ENCODE assay signal across 22 cellular contexts in the genomic region with DNA sequence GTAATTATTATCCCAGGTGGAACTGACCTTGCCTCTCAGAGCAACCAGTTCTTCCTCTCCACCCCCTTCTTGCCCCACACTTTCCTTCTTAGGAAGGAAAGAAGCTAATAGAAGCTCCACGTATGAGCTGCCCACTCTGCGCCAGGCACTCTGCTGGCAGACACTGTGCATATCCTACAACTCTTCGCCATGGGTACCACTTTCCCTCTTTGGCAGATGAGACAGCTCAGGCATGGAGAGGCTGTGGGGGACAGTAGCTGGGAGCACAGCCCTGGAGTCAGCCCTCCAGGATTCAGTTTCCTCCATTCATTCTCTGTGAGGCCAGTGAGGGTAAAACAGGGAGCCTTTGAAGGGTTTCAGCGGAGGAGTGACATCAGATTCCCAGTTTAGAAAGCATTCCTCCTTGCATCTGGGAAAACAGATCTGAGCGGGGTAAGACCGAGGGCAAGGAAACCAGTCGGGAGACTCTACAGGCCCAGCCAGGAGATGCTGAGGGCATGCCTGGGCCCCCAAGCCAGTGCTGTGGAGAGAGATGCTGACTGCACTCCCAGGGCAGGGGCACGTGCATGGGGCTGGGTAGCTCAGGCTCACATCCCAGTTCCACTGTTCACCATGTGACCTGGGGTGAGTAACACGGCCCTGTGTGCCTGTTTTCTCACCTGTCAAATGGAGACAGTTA. TPM values are rescaled to one million over a fixed set of nuclear protein-coding genes. Genes with fewer than 3 reads are reported as not detected.
DNase-seq lines count a peak whose midpoint lies in the region; ATAC-seq and TF ChIP-seq lines count a peak whose summit lies in the region.
"Had no signal": no experiment of that assay in that cellular context is flagged by ENCODE, and none has a peak within 500 bp of the region (broad histone marks: within the 10 kb centered on the region; RNA-seq: fewer than 3 reads in every experiment).

No MANE protein-coding gene starts in this region.

- H3K36me3 Mint-ChIP-seq in stimulated activated effector memory CD8-positive, alpha-beta T cell treated with anti-CD3 and anti-CD28 coated beads, Interleukin-12 subunit alpha, Interleukin-12 subunit beta, amount 100 ng/mL, for 72 hours = no peaks in the 10 kb centered on the region
- H3K36me3 Mint-ChIP-seq: immature natural killer cell; natural killer cell treated with Interleukin-12 subunit alpha and Interleukin-12 subunit beta and Interleukin-15 and Interleukin-18, amount 100 ng/mL, for 72 hours; stimulated activated naive B cell treated with anti-CD40 and anti-IgM and Interleukin-4, amounts not matched to agents 10 μg/mL and 1 μg/mL and 100 μg/mL, for 72 hours had no signal

- WGBS in right cardiac atrium = 71% methylated on average over 9 of the region's 9 CpGs
- 36 to 52% (median 43%) methylated on average over 9 of the region's 9 CpGs for WGBS in psoas muscle, 3 donors

- no peak overlapping the region for H3K4me3 Mint-ChIP-seq in stimulated activated effector memory CD8-positive, alpha-beta T cell treated with anti-CD3 and anti-CD28 coated beads, Interleukin-12 subunit alpha, Interleukin-12 subunit beta, amount 100 ng/mL, for 72 hours
- H3K4me3 Mint-ChIP-seq: immature natural killer cell; natural killer cell treated with Interleukin-12 subunit alpha and Interleukin-12 subunit beta and Interleukin-15 and Interleukin-18, amount 100 ng/mL, for 72 hours; stimulated activated naive B cell treated with anti-CD40 and anti-IgM and Interleukin-4, amounts not matched to agents 10 μg/mL and 1 μg/mL and 100 μg/mL, for 72 hours had no signal

- H3K4me1 ChIP-seq in cardiac muscle cell (ENCODE audit: low read depth) (peaks cover 26% of the 10 kb centered on the region), right cardiac atrium (ENCODE audit: control insufficient read depth, insufficient read depth, low read length) (peaks cover 5% of the 10 kb centered on the region), psoas muscle (peaks cover 57% of the 10 kb centered on the region)

- no peak for ATAC-seq in right cardiac atrium
- ATAC-seq in psoas muscle = peak in 2 of 4 donors; percentile 13 to 17
- ATAC-seq in HG02623 (IDR thresholded peaks at IDR 0.05; ENCODE audit: unreplicated experiment) = no peak
- ATAC-seq in stimulated activated effector memory CD8-positive, alpha-beta T cell treated with anti-CD3 and anti-CD28 coated beads, Interleukin-12 subunit alpha, Interleukin-12 subunit beta, amount 100 ng/mL, for 72 hours = no peak
- ATAC-seq: stimulated activated naive B cell treated with anti-CD40 and anti-IgM and Interleukin-4, amounts not matched to agents 10 μg/mL and 1 μg/mL and 100 μg/mL, for 72 hours had no signal

- no peaks in the 10 kb centered on the region for H3K4me1 Mint-ChIP-seq in stimulated activated effector memory CD8-positive, alpha-beta T cell treated with anti-CD3 and anti-CD28 coated beads, Interleukin-12 subunit alpha, Interleukin-12 subunit beta, amount 100 ng/mL, for 72 hours
- H3K4me1 Mint-ChIP-seq: immature natural killer cell had no signal

- H3K9me3 ChIP-seq in cardiac muscle cell (ENCODE audit: low read depth) (no peaks in the 10 kb centered on the region), right cardiac atrium (ENCODE audit: control insufficient read depth, low read length) (no peaks in the 10 kb centered on the region), psoas muscle (no peaks in the 10 kb centered on the region)
- H3K9me3 ChIP-seq: BLaER1 treated with 17β-estradiol and CSF1 and Interleukin-3, amounts not matched to agents 10 nM and 100 nM; prostate gland; upper lobe of left lung had no signal

- H3K27ac ChIP-seq in cardiac muscle cell (peak overlapping the region; percentile 25), right cardiac atrium (ENCODE audit: low read length) (no peak overlapping the region), psoas muscle (peak overlapping the region; percentile 90)
- H3K27ac ChIP-seq: BLaER1 treated with 17β-estradiol and CSF1 and Interleukin-3, amounts not matched to agents 10 nM and 100 nM; prostate gland; upper lobe of left lung had no signal

- H3K27me3 ChIP-seq in cardiac muscle cell = no peaks in the 10 kb centered on the region
- no peaks in the 10 kb centered on the region for H3K27me3 ChIP-seq in right cardiac atrium (ENCODE audit: control insufficient read depth, insufficient read depth)
- no peaks in the 10 kb centered on the region for H3K27me3 ChIP-seq in psoas muscle (ENCODE audit: insufficient read depth in 3 of 3, low read length in 2 of 3)
- H3K27me3 ChIP-seq: upper lobe of left lung had no signal

- H3K27ac Mint-ChIP-seq in stimulated activated effector memory CD8-positive, alpha-beta T cell treated with anti-CD3 and anti-CD28 coated beads, Interleukin-12 subunit alpha, Interleukin-12 subunit beta, amount 100 ng/mL, for 72 hours = no peak overlapping the region
- H3K27ac Mint-ChIP-seq: activated T-helper 2 cell treated with anti-CD3 and anti-CD28 coated beads, Interferon-gamma antibody, Interleukin-2, Interleukin-4, amounts not matched to agents 10 μg/mL and 5 μg/mL and 100 μg/mL, durations not matched to agents 14 hours and 24 hours and 36 hours; immature natural killer cell; natural killer cell treated with Interleukin-12 subunit alpha and Interleukin-12 subunit beta and Interleukin-15 and Interleukin-18, amount 100 ng/mL, for 72 hours; stimulated activated naive B cell treated with anti-CD40 and anti-IgM and Interleukin-4, amounts not matched to agents 10 μg/mL and 1 μg/mL and 100 μg/mL, for 72 hours had no signal

- intact Hi-C loops in right cardiac atrium (cut with DNase I) (loop anchor here in 1 of 4 donors (10.0 kb wide), 1 partner anchor 73 kb away; a partner anchor contains a TSS), psoas muscle (cut with DNase I) (no loop called here)

- no peak for DNase-seq in cardiac muscle cell (ENCODE audit: low read depth in 1 of 2, low spot score in 1 of 2)
- no peak for DNase-seq in right cardiac atrium
- DNase-seq in islet precursor cell = peak; percentile 62
- peak in 1 of 2 donors; percentile 53 for DNase-seq in psoas muscle
- DNase-seq in activated CD4-positive, alpha-beta T cell treated with anti-CD3 and anti-CD28 coated beads for 1 hour = no peak
- no peak for DNase-seq in stimulated activated effector memory CD8-positive, alpha-beta T cell treated with anti-CD3 and anti-CD28 coated beads, Interleukin-12 subunit alpha, Interleukin-12 subunit beta, amount 100 ng/mL, for 72 hours (ENCODE audit: low spot score in 2 of 2)
- DNase-seq in GOT3 (lab: John Stamatoyannopoulos, UW) = no peak
- DNase-seq: activated CD4-positive, alpha-beta T cell treated with anti-CD3 and anti-CD28 coated beads for 48 hours; Calu3; cerebellar nuclear complex; EL; H7; immature natural killer cell; NCI-H1417 treated with DMSO at 0.1 percent for 48 hours; stimulated activated CD4-positive, alpha-beta T cell treated with anti-CD3 and anti-CD28 coated beads, Interleukin-15, amount 100 ng/mL, for 24 hours; stimulated activated naive B cell treated with anti-CD40 and anti-IgM and Interleukin-4, amounts not matched to agents 10 μg/mL and 1 μg/mL and 100 μg/mL, for 72 hours; upper lobe of left lung had no signal

- H3K4me3 ChIP-seq in cardiac muscle cell (no peak overlapping the region), right cardiac atrium (ENCODE audit: low read length) (no peak overlapping the region), psoas muscle (no peak overlapping the region)
- H3K4me3 ChIP-seq: BLaER1 treated with 17β-estradiol and CSF1 and Interleukin-3, amounts not matched to agents 10 nM and 100 nM; prostate gland; upper lobe of left lung had no signal

- TF ChIP-seq CTCF in cardiac muscle cell (IDR thresholded peaks at IDR 0.05; ENCODE audit: low read depth, low read length) (no peak), psoas muscle (IDR thresholded peaks at IDR 0.05) (no peak)

- no peaks in the 10 kb centered on the region for H3K9me3 Mint-ChIP-seq in stimulated activated effector memory CD8-positive, alpha-beta T cell treated with anti-CD3 and anti-CD28 coated beads, Interleukin-12 subunit alpha, Interleukin-12 subunit beta, amount 100 ng/mL, for 72 hours
- H3K9me3 Mint-ChIP-seq: activated T-helper 2 cell treated with anti-CD3 and anti-CD28 coated beads, Interferon-gamma antibody, Interleukin-2, Interleukin-4, amounts not matched to agents 10 μg/mL and 5 μg/mL and 100 μg/mL, durations not matched to agents 14 hours and 24 hours and 36 hours; immature natural killer cell; natural killer cell treated with Interleukin-12 subunit alpha and Interleukin-12 subunit beta and Interleukin-15 and Interleukin-18, amount 100 ng/mL, for 72 hours; stimulated activated naive B cell treated with anti-CD40 and anti-IgM and Interleukin-4, amounts not matched to agents 10 μg/mL and 1 μg/mL and 100 μg/mL, for 72 hours had no signal

- H3K36me3 ChIP-seq in cardiac muscle cell (no peaks in the 10 kb centered on the region), psoas muscle (ENCODE audit: insufficient read depth in 1 of 2, low read depth in 1 of 2) (peaks cover 0 to 3% of the 10 kb centered on the region in 2 donors)
- H3K36me3 ChIP-seq: BLaER1 treated with 17β-estradiol and CSF1 and Interleukin-3, amounts not matched to agents 10 nM and 100 nM; prostate gland had no signal

RNA-seq across cellular contexts. Expression of a gene that starts 58.3 kb away (rescaled TPM):
- total RNA-seq in cardiac muscle cell (13.0 and 42.5 TPM in 2 replicates), right cardiac atrium (1 to 10 TPM in 2 of 4 donors, under 1 TPM in 2; 0.74 to 1.6 (median 0.99) TPM), psoas muscle (1 to 10 TPM in 2 of 4 donors, under 1 TPM in 2; 0.34 to 1.3 (median 0.73) TPM)
- polyA plus RNA-seq in cardiac muscle cell (9.9 and 32.9 TPM in 2 replicates), right cardiac atrium (0.95 TPM), psoas muscle (under 1 TPM; 0.13 to 0.59 (median 0.58) TPM)
